In the genomic region with DNA sequence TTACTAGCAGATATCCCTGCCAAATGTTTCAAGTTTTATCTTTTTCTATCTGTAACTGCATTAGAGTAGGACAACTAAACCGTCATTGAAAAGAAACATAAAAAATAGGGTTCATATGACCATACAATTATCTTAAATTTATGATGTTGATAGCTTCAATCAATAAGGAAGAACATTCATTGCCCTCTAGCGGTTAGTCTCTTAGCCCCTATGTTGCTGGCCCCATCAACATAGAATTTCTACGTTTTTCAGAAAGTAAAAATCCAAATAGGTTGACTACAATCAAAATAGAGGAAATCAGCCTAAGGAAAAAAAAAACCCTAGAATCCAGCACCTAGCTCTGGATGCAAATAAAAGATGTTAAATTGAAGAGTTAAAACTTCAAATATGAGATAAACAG, we compare ENCODE assay signal across 24 cellular contexts.
DNase-seq lines count a peak whose midpoint lies in the region; ATAC-seq and TF ChIP-seq lines count a peak whose summit lies in the region.
"Had no signal": no experiment of that assay in that cellular context is flagged by ENCODE, and none has a peak within 500 bp of the region (broad histone marks: within the 10 kb centered on the region; RNA-seq: fewer than 3 reads in every experiment).

No MANE protein-coding gene starts in this region.

- no peaks in the 10 kb centered on the region for H3K9me3 ChIP-seq in DND-41 (ENCODE audit: insufficient read depth, low read length, severe bottlenecking)
- no peaks in the 10 kb centered on the region for H3K9me3 ChIP-seq in OCI-LY7 (ENCODE audit: low read length)
- H3K9me3 ChIP-seq: tibial nerve had no signal

- TF ChIP-seq CTCF in DND-41 (IDR thresholded peaks at IDR 0.05; ENCODE audit: borderline replicate concordance, extremely low read depth, low read length, poor library complexity, severe bottlenecking) (peak; percentile 36), GM13977 (IDR thresholded peaks at IDR 0.05; ENCODE audit: extremely low read depth, insufficient read depth, missing control alignments) (peak; percentile 15), OCI-LY7 (conservative IDR thresholded peaks at IDR 0.05; ENCODE audit: low read length) (peak; percentile 45; the same call in 1 of the 2 replicates), kidney epithelial cell (IDR thresholded peaks at IDR 0.05; ENCODE audit: insufficient read depth, low read length, poor library complexity, severe bottlenecking) (peak; percentile 26)

- H3K4me2 ChIP-seq in DND-41 (ENCODE audit: insufficient read depth, low read length): no peak overlapping the region
- H3K4me2 ChIP-seq in OCI-LY7 (ENCODE audit: low read length): no peak overlapping the region
- H3K4me2 ChIP-seq: hepatocyte had no signal

- in situ Hi-C loops in GM13977 (cut with MboI; ENCODE audit: low pct_unique_long_range_greater_than_20kb, low sequenced_read_pairs, unreplicated experiment): no loop called here

- no peaks in the 10 kb centered on the region for H3K79me2 ChIP-seq in DND-41 (ENCODE audit: insufficient read depth, low read length)
- no peaks in the 10 kb centered on the region for H3K79me2 ChIP-seq in OCI-LY7 (ENCODE audit: insufficient read depth, low read depth, low read length)
- H3K79me2 ChIP-seq: hepatocyte had no signal

- DNase-seq in DND-41 (no peak), GM13977 (ENCODE audit: low spot score) (no peak), OCI-LY7 (ENCODE audit: low spot score) (no peak), kidney epithelial cell (ENCODE audit: low read depth) (no peak)
- DNase-seq in stimulated activated naive CD4-positive, alpha-beta T cell (lab: John Stamatoyannopoulos, UW): no peak
- DNase-seq in activated effector memory CD4-positive, alpha-beta T cell treated with anti-CD3 and anti-CD28 coated beads, Interleukin-2, amount 50 U/mL, for 16 hours: no peak
- DNase-seq: activated CD4-positive, alpha-beta T cell treated with anti-CD3 and anti-CD28 coated beads, Interleukin-2, amount 10 ng/mL, durations not matched to agents 24 days and 14 days; activated CD8-positive, alpha-beta memory T cell treated with anti-CD3 and anti-CD28 coated beads, Interleukin-2, amount 50 U/mL, for 48 hours; activated naive CD4-positive, alpha-beta T cell; AML-193; amniotic stem cell; COR-L47; foreskin fibroblast; GDM1; Kasumi-1; NCI-H1417 treated with DMSO at 0.1 percent for 48 hours; stimulated activated CD4-positive, alpha-beta T cell treated with anti-CD3 and anti-CD28 coated beads, Interleukin-1b, Interleukin-23, amount 100 ng/mL, for 48 hours; stimulated activated naive CD4-positive, alpha-beta T cell treated with Interleukin-2 at 50 U/mL for 16 hours; SW 1271 had no signal

- no peak for ATAC-seq in DND-41 (ENCODE audit: insufficient read depth, low read depth)
- ATAC-seq in HG03565 (IDR thresholded peaks at IDR 0.05; ENCODE audit: unreplicated experiment): no peak

- no peaks in the 10 kb centered on the region for H3K4me1 ChIP-seq in DND-41 (ENCODE audit: insufficient read depth, low read length)
- no peaks in the 10 kb centered on the region for H3K4me1 ChIP-seq in OCI-LY7 (ENCODE audit: insufficient read depth, low read length, poor library complexity, severe bottlenecking)
- H3K4me1 ChIP-seq: tibial nerve had no signal

- H3K27me3 ChIP-seq in DND-41 (ENCODE audit: insufficient read depth, low read length, poor library complexity): no peaks in the 10 kb centered on the region
- H3K27me3 ChIP-seq in kidney epithelial cell (ENCODE audit: control insufficient read depth, insufficient read depth, low read length): no peaks in the 10 kb centered on the region
- H3K27me3 ChIP-seq: cardiac muscle cell, hepatocyte, tibial nerve had no signal

- no peak overlapping the region for H3K9ac ChIP-seq in DND-41 (ENCODE audit: low read depth, low read length)

- H3K36me3 ChIP-seq in DND-41 (ENCODE audit: insufficient read depth, low read length) (no peaks in the 10 kb centered on the region), OCI-LY7 (ENCODE audit: insufficient read depth, low read length) (no peaks in the 10 kb centered on the region), kidney epithelial cell (ENCODE audit: control insufficient read depth, insufficient read depth, low read length) (no peaks in the 10 kb centered on the region)
- H3K36me3 ChIP-seq: cardiac muscle cell, tibial nerve had no signal

- no TSS peak for BruUV-seq in OCI-LY7 (replicated peaks; lab: Mats Ljungman, UMichigan)

- no peaks in the 10 kb centered on the region for H3K9me2 ChIP-seq in OCI-LY7 (ENCODE audit: insufficient read depth, low read length)

- H3K27ac ChIP-seq in DND-41 (ENCODE audit: low read length) (no peak overlapping the region), OCI-LY7 (ENCODE audit: low read depth, low read length, poor library complexity, severe bottlenecking) (no peak overlapping the region)
- H3K27ac ChIP-seq: cardiac muscle cell, hepatocyte, tibial nerve had no signal

- no peak overlapping the region for H3K4me3 ChIP-seq in DND-41 (ENCODE audit: low read depth in 1 of 2, low read length in 2 of 2)
- no peak overlapping the region for H3K4me3 ChIP-seq in OCI-LY7 (ENCODE audit: low read depth, low read length, poor library complexity, severe bottlenecking)
- H3K4me3 ChIP-seq in kidney epithelial cell (ENCODE audit: low read depth, low read length): no peak overlapping the region
- H3K4me3 ChIP-seq: cardiac muscle cell, hepatocyte, lung, tibial nerve had no signal

- CTCF ChIA-PET in OCI-LY7 (lab: Charles Lee; ENCODE audit: unreplicated experiment): no interaction called here

- POLR2A ChIA-PET in OCI-LY7 (lab: Charles Lee): no interaction called here

- H4K20me1 ChIP-seq in DND-41 (ENCODE audit: insufficient read depth, low read length) (no peaks in the 10 kb centered on the region), OCI-LY7 (ENCODE audit: insufficient read depth, low read length) (no peaks in the 10 kb centered on the region)

- H2AFZ ChIP-seq in DND-41 (ENCODE audit: low read depth, low read length) (no peak overlapping the region), OCI-LY7 (ENCODE audit: low read length) (no peak overlapping the region)
- H2AFZ ChIP-seq: hepatocyte had no signal

- intact Hi-C loops in OCI-LY7 (cut with micrococcal nuclease; ENCODE audit: unreplicated experiment): no loop called here
